20 cellular contexts compared by ENCODE assay signal in genomic region chr13:48631441-48631840, GRCh38. TPM values are rescaled to one million over a fixed set of nuclear protein-coding genes. Genes with fewer than 3 reads are reported as not detected.
DNase-seq lines count a peak whose midpoint lies in the region; ATAC-seq and TF ChIP-seq lines count a peak whose summit lies in the region.
"Had no signal": no experiment of that assay in that cellular context is flagged by ENCODE, and none has a peak within 500 bp of the region (broad histone marks: within the 10 kb centered on the region; RNA-seq: fewer than 3 reads in every experiment).

No MANE protein-coding gene starts in this region.

- no peaks in the 10 kb centered on the region for H3K4me1 Mint-ChIP-seq in activated CD4-positive, alpha-beta T cell treated with anti-CD3 and anti-CD28 coated beads for 36 hours

- H3K27me3 ChIP-seq in heart right ventricle (no peaks in the 10 kb centered on the region), tibial artery (no peaks in the 10 kb centered on the region)

- H3K27ac Mint-ChIP-seq in activated CD4-positive, alpha-beta T cell treated with anti-CD3 and anti-CD28 coated beads for 36 hours = no peak overlapping the region

- no peaks in the 10 kb centered on the region for H3K36me3 ChIP-seq in heart right ventricle
- peaks cover 0 to 5% (median 0%) of the 10 kb centered on the region in 3 donors for H3K36me3 ChIP-seq in tibial artery

- CTCF ChIA-PET in activated CD4-positive, alpha-beta T cell treated with anti-CD3 and anti-CD28 coated beads for 36 hours (lab: Charles Lee) = interaction anchor here (0.6 to 1.9 kb wide), 4 partner anchors 19 to 672 kb away, joined by 3 to 5 read pairs (median 4); no protein-coding TSS in a partner anchor

- WGBS in heart right ventricle, 2 donors = 64 to 76% methylated on average over 1 of the region's 1 CpG

- H3K4me3 ChIP-seq in heart right ventricle (no peak overlapping the region), fibroblast of villous mesenchyme (ENCODE audit: low read depth, low read length) (no peak overlapping the region), tibial artery (no peak overlapping the region)
- H3K4me3 ChIP-seq: GM12878, GM23248 had no signal

- no peak for TF ChIP-seq CTCF in heart right ventricle (IDR thresholded peaks at IDR 0.05)
- no peak for TF ChIP-seq CTCF in fibroblast of villous mesenchyme (IDR thresholded peaks at IDR 0.05; ENCODE audit: insufficient read depth, low read depth, low read length)
- no peak for TF ChIP-seq CTCF in tibial artery (IDR thresholded peaks at IDR 0.05)

- H3K27me3 Mint-ChIP-seq in activated CD4-positive, alpha-beta T cell treated with anti-CD3 and anti-CD28 coated beads for 36 hours = no peaks in the 10 kb centered on the region

- no peak overlapping the region for H3K4me3 Mint-ChIP-seq in activated CD4-positive, alpha-beta T cell treated with anti-CD3 and anti-CD28 coated beads for 36 hours

- H3K36me3 Mint-ChIP-seq in activated CD4-positive, alpha-beta T cell treated with anti-CD3 and anti-CD28 coated beads for 36 hours (ENCODE audit: low read depth) = peaks cover 1% of the 10 kb centered on the region

- DNase-seq in heart right ventricle (no peak), left ventricle myocardium superior (no peak), cerebellar cortex (ENCODE audit: low spot score) (peak; percentile 52), fibroblast of villous mesenchyme (ENCODE audit: low read depth) (peak; percentile 59), tibial artery (no peak)
- DNase-seq in activated CD4-positive, alpha-beta T cell treated with anti-CD3 and anti-CD28 coated beads for 36 hours = no peak
- DNase-seq: Caco-2, DMS53, GM23248, KBM-7, NCI-H2227 treated with DMSO at 0.1 percent for 48 hours, NCI-H69 had no signal

- peaks cover 19% of the 10 kb centered on the region for H3K9me3 Mint-ChIP-seq in activated CD4-positive, alpha-beta T cell treated with anti-CD3 and anti-CD28 coated beads for 36 hours (ENCODE audit: low read depth)

- H3K27ac ChIP-seq in heart right ventricle (peak overlapping the region in 8 of 10 donors; percentile 16 to 69 (median 34)), tibial artery (peak overlapping the region; percentile 0 to 53)
- H3K27ac ChIP-seq: C4-2B, GM23248 had no signal

- peaks cover 0 to 28% (median 13%) of the 10 kb centered on the region in 9 donors for H3K4me1 ChIP-seq in heart right ventricle
- peaks cover 0 to 28% (median 10%) of the 10 kb centered on the region in 4 donors for H3K4me1 ChIP-seq in tibial artery

- ATAC-seq in heart right ventricle (no peak), left ventricle myocardium superior (no peak), GM19455 (IDR thresholded peaks at IDR 0.05; ENCODE audit: unreplicated experiment) (no peak), GM21786 (IDR thresholded peaks at IDR 0.05; ENCODE audit: unreplicated experiment) (no peak)
- no peak for ATAC-seq in activated CD4-positive, alpha-beta T cell treated with anti-CD3 and anti-CD28 coated beads for 36 hours
- ATAC-seq: GM12878, HCT116, Panc1, Right ventricle myocardium inferior had no signal

- H3K9me3 ChIP-seq in heart right ventricle (peaks cover 0 to 26% (median 18%) of the 10 kb centered on the region in 11 donors), tibial artery (peaks cover 0 to 5% (median 0%) of the 10 kb centered on the region in 3 donors)

- intact Hi-C loops in heart right ventricle (cut with DNase I) (no loop called here), left ventricle myocardium superior (cut with micrococcal nuclease) (no loop called here), tibial artery (cut with DNase I; ENCODE audit: low total_unique reads) (no loop called here)
- intact Hi-C loops in activated CD4-positive, alpha-beta T cell treated with anti-CD3 and anti-CD28 coated beads for 36 hours (cut with DNase I, micrococcal nuclease) = no loop called here

- POLR2A ChIA-PET in activated CD4-positive, alpha-beta T cell treated with anti-CD3 and anti-CD28 coated beads for 36 hours (lab: Charles Lee) = no interaction called here

RNA-seq across cellular contexts. Expression of gene CYSLTR2, which starts 22.3 kb away (rescaled TPM):
- total RNA-seq in heart right ventricle (10 to 100 TPM in 1 of 10 donors, 1 to 10 TPM in 9; 2.1 to 10.7 (median 6.2) TPM), left ventricle myocardium superior (5.0 TPM), fibroblast of villous mesenchyme (not detected in 2 replicates)
- 1 to 10 TPM; 1.1 to 9.9 TPM for polyA plus RNA-seq in heart right ventricle
- 1 to 10 TPM; 2.2 to 2.5 TPM for total RNA-seq in activated CD4-positive, alpha-beta T cell treated with anti-CD3 and anti-CD28 coated beads for 36 hours
- total RNA-seq: A172, Caco-2, GM23248 had no signal
- polyA plus RNA-seq: GM23248 had no signal

Comparison
In these comparisons a context has a peak if more than half of its experiments do, and no peak if none do; other contexts are left out.
1. DNase-seq: peak in cerebellar cortex (single experiment) and fibroblast of villous mesenchyme (single experiment); none in heart right ventricle (0 of 2), left ventricle myocardium superior (single experiment), tibial artery (0 of 2) and activated CD4-positive, alpha-beta T cell treated with anti-CD3 and anti-CD28 coated beads for 36 hours (single experiment).